Comparison of ENCODE assay signal across 8 cellular contexts in the genomic region with DNA sequence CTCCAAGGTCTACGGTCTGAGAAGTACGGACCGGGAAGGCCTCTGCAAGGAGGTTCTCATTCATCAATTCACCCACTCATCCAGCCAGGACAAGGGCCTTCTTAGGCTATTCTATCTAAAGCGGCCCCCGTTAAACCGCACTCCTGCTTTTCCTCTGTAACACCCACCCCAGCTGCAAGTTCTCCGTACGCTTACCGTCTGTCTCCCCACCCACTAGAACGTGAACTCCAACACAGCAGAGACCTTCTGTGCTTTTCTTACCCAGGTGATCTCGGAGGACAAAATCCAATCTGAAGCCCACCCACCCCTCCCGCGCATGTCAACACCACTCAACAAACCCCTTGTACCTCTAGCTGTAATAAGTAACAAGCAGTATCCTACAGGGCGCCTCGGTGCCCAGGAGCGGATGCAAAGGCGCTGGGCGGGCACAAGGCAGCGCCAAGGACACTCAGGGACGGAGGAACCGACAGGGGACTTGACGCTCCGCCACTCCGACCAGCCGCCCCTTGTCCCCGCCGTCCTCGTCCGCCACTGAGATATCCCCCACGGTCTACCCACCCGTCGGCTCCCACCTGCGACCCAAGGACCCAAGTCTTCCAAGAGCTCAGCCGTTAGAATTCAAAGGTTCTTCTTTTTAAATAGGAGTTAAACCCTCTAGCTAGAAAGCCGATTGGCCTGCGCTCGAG. TPM values are rescaled to one million over a fixed set of nuclear protein-coding genes. Genes with fewer than 3 reads are reported as not detected.
DNase-seq lines count a peak whose midpoint lies in the region; ATAC-seq, FAIRE-seq and TF ChIP-seq lines count a peak whose summit lies in the region.

A gene (minus strand): TSS at position 620 of the 686 bp plus-strand sequence. CDS start 4,018 bp downstream, outside the sequence.

- H3K4me1 Mint-ChIP-seq in neural crest cell, result peaks cover 33% of the 10 kb centered on the region

- no peaks in the 10 kb centered on the region for H4K20me1 ChIP-seq in endothelial cell of umbilical vein (replicated peaks; ENCODE audit: control insufficient read depth, extremely low read depth, insufficient read depth, low read length)

- TF ChIP-seq CTCF in endothelial cell of umbilical vein (IDR thresholded peaks at IDR 0.05; ENCODE audit: extremely low read depth in 1 of 2, insufficient read depth in 1 of 2, low read depth in 1 of 2, low read length in 2 of 2), result no peak
- no peak for TF ChIP-seq CTCF in neural crest cell (conservative IDR thresholded peaks at IDR 0.05)

- peaks cover 67% of the 10 kb centered on the region for H3K79me2 ChIP-seq in endothelial cell of umbilical vein (ENCODE audit: control insufficient read depth, insufficient read depth, low read length)

- H3K9me3 Mint-ChIP-seq in neural crest cell, result no peaks in the 10 kb centered on the region

- H3K36me3 Mint-ChIP-seq in neural crest cell (ENCODE audit: low read depth), result peaks cover 15% of the 10 kb centered on the region

- no peak within 1 kb of the TSS for H3K4me3 Mint-ChIP-seq in neural crest cell

- H3K36me3 ChIP-seq in endothelial cell of umbilical vein (ENCODE audit: control insufficient read depth in 2 of 2, extremely low read depth in 1 of 2, insufficient read depth in 2 of 2, low read length in 2 of 2), result peaks cover 7 to 10% of the 10 kb centered on the region in 2 experiments

- dilution Hi-C loops in endothelial cell of umbilical vein (cut with MboI; ENCODE audit: extremely low pct_ligation_motif_present, low sequenced_read_pairs), result no loop called here

- peak; percentile 26 for ATAC-seq in HG02623 (IDR thresholded peaks at IDR 0.05; ENCODE audit: unreplicated experiment)

- no peaks in the 10 kb centered on the region for H3K27me3 Mint-ChIP-seq in neural crest cell (ENCODE audit: low read depth)

- H3K4me3 ChIP-seq in endothelial cell of umbilical vein (replicated peaks in 1 of 3; ENCODE audit: insufficient read depth in 1 of 3, low read depth in 1 of 3, low read length in 3 of 3), result peak within 1 kb of the TSS; percentile 52 to 79 (median 78)

- BruUV-seq in endothelial cell of umbilical vein (replicated peaks; lab: Mats Ljungman, UMichigan), result no TSS peak

- H2AFZ ChIP-seq in endothelial cell of umbilical vein (ENCODE audit: low read depth, low read length), result peak within 1 kb of the TSS; percentile 80

- H3K27me3 ChIP-seq in endothelial cell of umbilical vein (ENCODE audit: control insufficient read depth in 2 of 2, insufficient read depth in 2 of 2, low read length in 2 of 2), result no peaks in the 10 kb centered on the region

- intact Hi-C loops in T-helper 1 cell treated with Interleukin-12 subunit alpha and Interleukin-12 subunit beta and Interleukin-4 antibody, amounts not matched to agents 30 ng/mL and 1 ng/mL, for 36 hours (cut with micrococcal nuclease), result loop anchor here (1.0 to 5.0 kb wide), 11 partner anchors 9 to 1916 kb away; a partner anchor contains a TSS
- intact Hi-C loops in endothelial cell of umbilical vein (cut with micrococcal nuclease), result loop anchor here (1.0 to 2.0 kb wide), 4 partner anchors 15 to 77 kb away; a partner anchor contains a TSS

- CTCF ChIA-PET in endothelial cell of umbilical vein (lab: Charles Lee), result interaction anchor here (0.8 to 1.8 kb wide), 6 partner anchors 8 to 34 kb away, joined by 3 to 6 read pairs (median 4); a partner anchor contains a TSS

- H3K9ac ChIP-seq in endothelial cell of umbilical vein (replicated peaks; ENCODE audit: extremely low read depth, insufficient read depth, low read length), result peak within 1 kb of the TSS; percentile 81

- POLR2A ChIA-PET in endothelial cell of umbilical vein (lab: Charles Lee), result interaction anchor here (0.9 to 1.5 kb wide), 2 partner anchors 8 to 33 kb away, joined by 4 to 6 read pairs; a partner anchor contains a TSS

- H3K27ac ChIP-seq in endothelial cell of umbilical vein (ENCODE audit: insufficient read depth, low read depth, low read length), result peak within 1 kb of the TSS; percentile 50

- H3K4me1 ChIP-seq in endothelial cell of umbilical vein (ENCODE audit: control insufficient read depth, extremely low read depth, insufficient read depth, low read length), result peaks cover 14% of the 10 kb centered on the region

- FAIRE-seq in endothelial cell of umbilical vein (lab: Jason Lieb, UNC), result no peak

- peak within 1 kb of the TSS; percentile 82 for H3K4me2 ChIP-seq in endothelial cell of umbilical vein (ENCODE audit: insufficient read depth, low read length)

- peak within 1 kb of the TSS; percentile 53 for H3K27ac Mint-ChIP-seq in neural crest cell (ENCODE audit: unreplicated experiment)

- no peak for TF ChIP-seq POLR2A in endothelial cell of umbilical vein (IDR thresholded peaks at IDR 0.05; ENCODE audit: low read depth, low read length)

- no peak for DNase-seq in T-helper 1 cell
- DNase-seq in endothelial cell of umbilical vein (ENCODE audit: low read depth, low spot score), result no peak
- no peak for DNase-seq in neural crest cell (ENCODE audit: low read depth, low spot score)
- no peak for DNase-seq in NCI-H345 (lab: John Stamatoyannopoulos, UW)
- no peak for DNase-seq in kidney glomerular epithelial cell (lab: John Stamatoyannopoulos, UW)

- H3K9me3 ChIP-seq in endothelial cell of umbilical vein (replicated peaks; ENCODE audit: control insufficient read depth, insufficient read depth, low read length), result no peaks in the 10 kb centered on the region

- H3K9me1 ChIP-seq in endothelial cell of umbilical vein (replicated peaks; ENCODE audit: control insufficient read depth, extremely low read depth, insufficient read depth, low read length), result no peaks in the 10 kb centered on the region

TF ChIP-seq in PFSK-1, 5 proteins besides CTCF, POLR2A, EP300 and RAD21 (continues in another document):
- TF ChIP-seq, protein P1, sequence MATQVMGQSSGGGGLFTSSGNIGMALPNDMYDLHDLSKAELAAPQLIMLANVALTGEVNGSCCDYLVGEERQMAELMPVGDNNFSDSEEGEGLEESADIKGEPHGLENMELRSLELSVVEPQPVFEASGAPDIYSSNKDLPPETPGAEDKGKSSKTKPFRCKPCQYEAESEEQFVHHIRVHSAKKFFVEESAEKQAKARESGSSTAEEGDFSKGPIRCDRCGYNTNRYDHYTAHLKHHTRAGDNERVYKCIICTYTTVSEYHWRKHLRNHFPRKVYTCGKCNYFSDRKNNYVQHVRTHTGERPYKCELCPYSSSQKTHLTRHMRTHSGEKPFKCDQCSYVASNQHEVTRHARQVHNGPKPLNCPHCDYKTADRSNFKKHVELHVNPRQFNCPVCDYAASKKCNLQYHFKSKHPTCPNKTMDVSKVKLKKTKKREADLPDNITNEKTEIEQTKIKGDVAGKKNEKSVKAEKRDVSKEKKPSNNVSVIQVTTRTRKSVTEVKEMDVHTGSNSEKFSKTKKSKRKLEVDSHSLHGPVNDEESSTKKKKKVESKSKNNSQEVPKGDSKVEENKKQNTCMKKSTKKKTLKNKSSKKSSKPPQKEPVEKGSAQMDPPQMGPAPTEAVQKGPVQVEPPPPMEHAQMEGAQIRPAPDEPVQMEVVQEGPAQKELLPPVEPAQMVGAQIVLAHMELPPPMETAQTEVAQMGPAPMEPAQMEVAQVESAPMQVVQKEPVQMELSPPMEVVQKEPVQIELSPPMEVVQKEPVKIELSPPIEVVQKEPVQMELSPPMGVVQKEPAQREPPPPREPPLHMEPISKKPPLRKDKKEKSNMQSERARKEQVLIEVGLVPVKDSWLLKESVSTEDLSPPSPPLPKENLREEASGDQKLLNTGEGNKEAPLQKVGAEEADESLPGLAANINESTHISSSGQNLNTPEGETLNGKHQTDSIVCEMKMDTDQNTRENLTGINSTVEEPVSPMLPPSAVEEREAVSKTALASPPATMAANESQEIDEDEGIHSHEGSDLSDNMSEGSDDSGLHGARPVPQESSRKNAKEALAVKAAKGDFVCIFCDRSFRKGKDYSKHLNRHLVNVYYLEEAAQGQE (IDR thresholded peaks at IDR 0.05; ENCODE audit: insufficient read depth in 1 of 2, low read depth in 2 of 2, low read length in 2 of 2), result no peak

TF ChIP-seq in endothelial cell of umbilical vein, 7 proteins besides CTCF, POLR2A, EP300 and RAD21:
- TF ChIP-seq, protein P2, sequence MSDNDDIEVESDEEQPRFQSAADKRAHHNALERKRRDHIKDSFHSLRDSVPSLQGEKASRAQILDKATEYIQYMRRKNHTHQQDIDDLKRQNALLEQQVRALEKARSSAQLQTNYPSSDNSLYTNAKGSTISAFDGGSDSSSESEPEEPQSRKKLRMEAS (IDR thresholded peaks at IDR 0.05; ENCODE audit: insufficient read depth, insufficient read length), result no peak
- TF ChIP-seq POLR2AphosphoS5 (IDR thresholded peaks at IDR 0.05; ENCODE audit: insufficient read depth, low read depth, low read length) (no peak), JUN (IDR thresholded peaks at IDR 0.05; ENCODE audit: borderline replicate concordance, insufficient read depth, insufficient read length, low read depth) (no peak), EZH2 (IDR thresholded peaks at IDR 0.05; ENCODE audit: borderline replicate concordance, low read depth, low read length, severe bottlenecking) (no peak), FOS (IDR thresholded peaks at IDR 0.05; ENCODE audit: borderline replicate concordance, insufficient read depth, low read length) (no peak), MYC (IDR thresholded peaks at IDR 0.05; ENCODE audit: low read depth, low read length) (no peak), GATA2 (IDR thresholded peaks at IDR 0.05; ENCODE audit: insufficient read depth, insufficient read length, low read depth, low read length) (no peak)

RNA-seq across cellular contexts. Expression of the gene that starts here (rescaled TPM):
- 46.7 and 49.8 TPM in 2 replicates for total RNA-seq in T-helper 1 cell treated with Interleukin-12 subunit alpha and Interleukin-12 subunit beta and Interleukin-4 antibody, amounts not matched to agents 30 ng/mL and 1 ng/mL, for 36 hours
- polyA plus RNA-seq in PFSK-1 (2012; ENCODE audit: insufficient read length, low read depth), result 26.8 TPM
- 56.9 and 57.6 TPM in 2 replicates for total RNA-seq in endothelial cell of umbilical vein
- 27.3 and 33.1 TPM in 2 replicates for polyA plus RNA-seq in endothelial cell of umbilical vein
- polyA plus RNA-seq in endothelial cell of umbilical vein (2011; cell fraction: cytosol; rRNA removed), result 41.0 and 42.5 TPM in 2 replicates
- 19.0 and 28.6 TPM in 2 replicates for polyA plus RNA-seq in endothelial cell of umbilical vein (2011; cell fraction: nucleus; rRNA removed)
- polyA plus RNA-seq in endothelial cell of umbilical vein (2012), result 29.7 and 55.3 TPM in 2 replicates
- polyA minus RNA-seq in endothelial cell of umbilical vein, result 21.5 and 27.3 TPM in 2 replicates
- 90.4 TPM for polyA minus RNA-seq in endothelial cell of umbilical vein (2011; cell fraction: cytosol; rRNA and poly(A)+ RNA removed)
- 9.5 and 12.6 TPM in 2 replicates for polyA minus RNA-seq in endothelial cell of umbilical vein (2011; cell fraction: nucleus; rRNA and poly(A)+ RNA removed)
- total RNA-seq in neural crest cell, result 60.3 and 65.2 TPM in 2 replicates
